Comparison of ENCODE assay signal across 16 cellular contexts in genomic region chr9:22217254-22217653, GRCh38.
A peak's percentile ranks its signal among the peaks of the same experiment; 100 is the strongest.
DNase-seq lines count a peak whose midpoint lies in the region; ATAC-seq and TF ChIP-seq lines count a peak whose summit lies in the region.
"Had no signal": no experiment of that assay in that cellular context is flagged by ENCODE, and none has a peak within 500 bp of the region (broad histone marks: within the 10 kb centered on the region; RNA-seq: fewer than 3 reads in every experiment).

No MANE protein-coding gene starts in this region.

- no TSS peak for BruUV-seq in HCT116 (replicated peaks; lab: Mats Ljungman, UMichigan)

- peak overlapping the region; percentile 28; the same call in 1 of the 2 replicates for H3K4me2 ChIP-seq in HCT116 (ENCODE audit: low read length)
- H3K4me2 ChIP-seq: BLaER1, GM23338 had no signal

- H3K9me2 ChIP-seq in HCT116 (ENCODE audit: insufficient read depth), result no peaks in the 10 kb centered on the region

- no peak; a peak in 1 of 6 replicates for TF ChIP-seq CTCF in HCT116 (IDR thresholded peaks at IDR 0.05 in 2 of 3, conservative IDR thresholded peaks at IDR 0.05 in 1 of 3; ENCODE audit: borderline replicate concordance in 1 of 3, insufficient read depth in 1 of 3, low read depth in 2 of 3, low read length in 2 of 3)
- TF ChIP-seq CTCF in WTC11 (IDR thresholded peaks at IDR 0.05), result no peak
- TF ChIP-seq CTCF in foreskin keratinocyte (conservative IDR thresholded peaks at IDR 0.05), result no peak
- TF ChIP-seq CTCF in osteocyte (IDR thresholded peaks at IDR 0.05), result no peak
- no peak for TF ChIP-seq CTCF in testis (IDR thresholded peaks at IDR 0.05)

- 64 to 98% methylated on average over 2 of the region's 2 CpGs for WGBS in testis, 2 donors

- H3K36me3 Mint-ChIP-seq in WTC11 (peaks cover 3% of the 10 kb centered on the region; the same call in 1 of the 2 replicates), osteocyte (ENCODE audit: unreplicated experiment) (no peaks in the 10 kb centered on the region)
- no peaks in the 10 kb centered on the region for H3K36me3 Mint-ChIP-seq in activated CD4-positive, alpha-beta T cell treated with anti-CD3 and anti-CD28 coated beads, Interleukin-2, amount 10 ng/mL, durations not matched to agents 24 days and 14 days (ENCODE audit: low read depth)
- H3K36me3 Mint-ChIP-seq: CD14-positive monocyte; CD4-positive, alpha-beta memory T cell had no signal

- no peaks in the 10 kb centered on the region for H3K79me2 ChIP-seq in HCT116 (ENCODE audit: insufficient read depth, low read length)

- POLR2A ChIA-PET in HCT116 (lab: Charles Lee), result interaction anchor here (1.0 to 2.3 kb wide), 3 partner anchors 10 to 208 kb away, joined by 3 to 7 read pairs (median 5); partner anchors contain the start of gene CDKN2B
- POLR2A ChIA-PET in WTC11 (lab: Charles Lee), result no interaction called here

- ATAC-seq in HCT116 (peak; percentile 57), WTC11 (peak; percentile 24; the same call in 1 of the 2 replicates), foreskin keratinocyte (peak; percentile 18)

- H3K9me3 Mint-ChIP-seq in WTC11 (peaks cover 12% of the 10 kb centered on the region), osteocyte (ENCODE audit: unreplicated experiment) (peaks cover 3% of the 10 kb centered on the region)
- H3K9me3 Mint-ChIP-seq in activated CD4-positive, alpha-beta T cell treated with anti-CD3 and anti-CD28 coated beads, Interleukin-2, amount 10 ng/mL, durations not matched to agents 24 days and 14 days, result peaks cover 3% of the 10 kb centered on the region

- TF ChIP-seq RAD21 in HCT116 (IDR thresholded peaks at IDR 0.05; ENCODE audit: low read depth), result no peak

- H3K4me1 Mint-ChIP-seq in WTC11 (peaks cover 9% of the 10 kb centered on the region), osteocyte (ENCODE audit: unreplicated experiment) (peaks cover 55% of the 10 kb centered on the region)
- peaks cover 6% of the 10 kb centered on the region for H3K4me1 Mint-ChIP-seq in activated CD4-positive, alpha-beta T cell treated with anti-CD3 and anti-CD28 coated beads, Interleukin-2, amount 10 ng/mL, durations not matched to agents 24 days and 14 days
- H3K4me1 Mint-ChIP-seq: CD4-positive, alpha-beta memory T cell had no signal

- peaks cover 16 to 20% of the 10 kb centered on the region in 2 experiments for H3K4me1 ChIP-seq in HCT116 (ENCODE audit: control insufficient read depth in 1 of 2, insufficient read depth in 2 of 2, low read length in 2 of 2)
- H3K4me1 ChIP-seq in foreskin keratinocyte, result peaks cover 22% of the 10 kb centered on the region
- H3K4me1 ChIP-seq in testis, result no peaks in the 10 kb centered on the region

- no peak overlapping the region for H3K9ac ChIP-seq in HCT116 (ENCODE audit: low read length)
- H3K9ac ChIP-seq: BLaER1 had no signal

- H4K20me1 ChIP-seq in HCT116 (ENCODE audit: insufficient read depth), result no peaks in the 10 kb centered on the region
- H4K20me1 ChIP-seq: BLaER1 had no signal

- CTCF ChIA-PET in HCT116 (lab: Charles Lee) (interaction anchor here (1.0 to 2.0 kb wide), 5 partner anchors 21 to 404 kb away, joined by 4 to 8 read pairs (median 5); partner anchors contain the start of gene CDKN2B), WTC11 (lab: Charles Lee) (interaction anchor here (1.2 to 1.5 kb wide), 3 partner anchors 22 to 98 kb away, joined by 4 to 10 read pairs (median 4); no protein-coding TSS in a partner anchor)

- DNase-seq in HCT116 (ENCODE audit: low read depth, low spot score) (no peak), WTC11 (ENCODE audit: low spot score) (no peak), foreskin keratinocyte (no peak), osteocyte (ENCODE audit: extremely low spot score, unreplicated experiment) (no peak), middle frontal gyrus (ENCODE audit: extremely low spot score, low spot score) (no peak), testis (no peak)
- DNase-seq in activated naive CD4-positive, alpha-beta T cell treated with Interleukin-2 at 50 U/mL for 16 hours, result no peak
- DNase-seq in activated CD4-positive, alpha-beta T cell treated with anti-CD3 and anti-CD28 coated beads, Interleukin-2, amount 10 ng/mL, durations not matched to agents 24 days and 14 days, result no peak
- DNase-seq: 8988T; CD4-positive, alpha-beta memory T cell; DMS153; DMS79; GDM1 had no signal

- RAD21 ChIA-PET in HCT116 (lab: Charles Lee; ENCODE audit: low non-redundant PET in 1 of 2, low total read pairs in 2 of 2, uncharacterized antibody in 2 of 2, unreplicated experiment in 2 of 2), result interaction anchor here in 1 of 2 experiments (0.6 to 0.8 kb wide), 2 partner anchors 58 to 114 kb away, joined by 3 to 5 read pairs; no protein-coding TSS in a partner anchor

- H3K4me3 ChIP-seq in HCT116 (replicated peaks in 1 of 2; ENCODE audit: low read depth in 1 of 2, low read length in 2 of 2), result no peak overlapping the region
- no peak overlapping the region for H3K4me3 ChIP-seq in testis
- H3K4me3 ChIP-seq: BLaER1, GM23338 had no signal

- H3K27ac Mint-ChIP-seq in WTC11 (no peak overlapping the region), osteocyte (ENCODE audit: unreplicated experiment) (peak overlapping the region; percentile 80)
- no peak overlapping the region for H3K27ac Mint-ChIP-seq in activated CD4-positive, alpha-beta T cell treated with anti-CD3 and anti-CD28 coated beads, Interleukin-2, amount 10 ng/mL, durations not matched to agents 24 days and 14 days
- H3K27ac Mint-ChIP-seq: CD14-positive monocyte; CD4-positive, alpha-beta memory T cell; GM23338 had no signal

- intact Hi-C loops in HCT116 (cut with micrococcal nuclease) (loop anchor here (5.0 to 10.0 kb wide), 3 partner anchors 132 to 405 kb away; no protein-coding TSS in a partner anchor), testis (cut with DNase I; ENCODE audit: low total_unique reads) (no loop called here)
- intact Hi-C loops in activated CD4-positive, alpha-beta T cell treated with anti-CD3 and anti-CD28 coated beads, Interleukin-2, amount 10 ng/mL, durations not matched to agents 24 days and 14 days (cut with micrococcal nuclease), result no loop called here

- H2AFZ ChIP-seq in HCT116 (ENCODE audit: low read depth, low read length, poor library complexity, severe bottlenecking), result peak overlapping the region; percentile 36
- H2AFZ ChIP-seq: GM23338 had no signal

- H3K9me3 ChIP-seq in HCT116 (ENCODE audit: control insufficient read depth in 1 of 2, insufficient read depth in 1 of 2, low read depth in 1 of 2, low read length in 2 of 2), result no peaks in the 10 kb centered on the region
- no peaks in the 10 kb centered on the region for H3K9me3 ChIP-seq in testis

- no peak overlapping the region for H3K27ac ChIP-seq in HCT116 (ENCODE audit: low read depth, low read length)
- no peak overlapping the region for H3K27ac ChIP-seq in foreskin keratinocyte
- H3K27ac ChIP-seq in testis, result no peak overlapping the region
- H3K27ac ChIP-seq: BLaER1 had no signal

- H3K27me3 Mint-ChIP-seq in WTC11 (ENCODE audit: low read depth), result no peaks in the 10 kb centered on the region; the same call in 1 of the 2 replicates
- H3K27me3 Mint-ChIP-seq in osteocyte (ENCODE audit: unreplicated experiment), result no peaks in the 10 kb centered on the region
- H3K27me3 Mint-ChIP-seq in activated CD4-positive, alpha-beta T cell treated with anti-CD3 and anti-CD28 coated beads, Interleukin-2, amount 10 ng/mL, durations not matched to agents 24 days and 14 days, result peaks cover 24% of the 10 kb centered on the region
- H3K27me3 Mint-ChIP-seq: CD4-positive, alpha-beta memory T cell had no signal

- no peak for TF ChIP-seq POLR2A in HCT116 (IDR thresholded peaks at IDR 0.05; ENCODE audit: borderline replicate concordance, extremely low read depth, insufficient read depth, insufficient read length)
- TF ChIP-seq POLR2A in testis (IDR thresholded peaks at IDR 0.05), result no peak

- H3K36me3 ChIP-seq in HCT116 (ENCODE audit: control insufficient read depth in 1 of 2, insufficient read depth in 2 of 2, low read length in 2 of 2) (no peaks in the 10 kb centered on the region), testis (ENCODE audit: low read depth, missing control alignments) (no peaks in the 10 kb centered on the region)
- H3K36me3 ChIP-seq: BLaER1 had no signal

- H3K27me3 ChIP-seq in HCT116 (ENCODE audit: insufficient read depth, low read length) (no peaks in the 10 kb centered on the region), foreskin keratinocyte (no peaks in the 10 kb centered on the region), testis (no peaks in the 10 kb centered on the region)
- H3K27me3 ChIP-seq: BLaER1 had no signal

- H3K4me3 Mint-ChIP-seq in WTC11, result no peak overlapping the region
- no peak overlapping the region for H3K4me3 Mint-ChIP-seq in osteocyte (ENCODE audit: unreplicated experiment)
- H3K4me3 Mint-ChIP-seq in activated CD4-positive, alpha-beta T cell treated with anti-CD3 and anti-CD28 coated beads, Interleukin-2, amount 10 ng/mL, durations not matched to agents 24 days and 14 days, result no peak overlapping the region
- H3K4me3 Mint-ChIP-seq: CD14-positive monocyte; CD4-positive, alpha-beta memory T cell; GM23338 had no signal

TF ChIP-seq in HCT116, 20 proteins besides CTCF, POLR2A, EP300 and RAD21:
- peak; percentile 64 for TF ChIP-seq TCF7L2 (IDR thresholded peaks at IDR 0.05; ENCODE audit: borderline replicate concordance, extremely low read depth, insufficient read depth, insufficient read length)
- TF ChIP-seq FOSL1 (IDR thresholded peaks at IDR 0.05; ENCODE audit: low read depth), result no peak

TF ChIP-seq in WTC11, 78 proteins besides CTCF, POLR2A, EP300 and RAD21 (continues in another document):
- TF ChIP-seq, protein P1, sequence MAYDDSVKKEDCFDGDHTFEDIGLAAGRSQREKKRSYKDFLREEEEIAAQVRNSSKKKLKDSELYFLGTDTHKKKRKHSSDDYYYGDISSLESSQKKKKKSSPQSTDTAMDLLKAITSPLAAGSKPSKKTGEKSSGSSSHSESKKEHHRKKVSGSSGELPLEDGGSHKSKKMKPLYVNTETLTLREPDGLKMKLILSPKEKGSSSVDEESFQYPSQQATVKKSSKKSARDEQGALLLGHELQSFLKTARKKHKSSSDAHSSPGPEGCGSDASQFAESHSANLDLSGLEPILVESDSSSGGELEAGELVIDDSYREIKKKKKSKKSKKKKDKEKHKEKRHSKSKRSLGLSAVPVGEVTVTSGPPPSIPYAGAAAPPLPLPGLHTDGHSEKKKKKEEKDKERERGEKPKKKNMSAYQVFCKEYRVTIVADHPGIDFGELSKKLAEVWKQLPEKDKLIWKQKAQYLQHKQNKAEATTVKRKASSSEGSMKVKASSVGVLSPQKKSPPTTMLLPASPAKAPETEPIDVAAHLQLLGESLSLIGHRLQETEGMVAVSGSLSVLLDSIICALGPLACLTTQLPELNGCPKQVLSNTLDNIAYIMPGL (CRISPR knock-in tag; IDR thresholded peaks at IDR 0.05), result no peak
